ENCODE assay signal across 27 cellular contexts in the genomic region with DNA sequence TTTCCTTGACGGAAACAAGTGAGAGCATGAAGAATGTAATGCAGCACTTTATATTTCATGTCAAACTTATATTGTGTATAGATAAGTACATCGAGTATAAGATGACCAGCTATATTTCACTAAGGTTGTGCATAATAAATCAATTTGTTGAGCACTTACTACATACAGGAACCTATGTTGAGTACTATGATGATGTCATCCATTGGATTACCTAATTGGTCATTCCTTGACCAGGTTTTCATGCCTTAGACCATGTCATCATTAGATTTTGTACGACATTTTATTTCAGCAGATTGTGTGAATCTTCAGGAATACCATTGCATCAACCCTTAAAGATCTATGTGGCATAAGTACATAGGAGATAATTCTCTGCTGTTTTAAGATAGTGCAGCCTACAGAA.
"Had no signal": no experiment of that assay in that cellular context is flagged by ENCODE, and none has a peak within 500 bp of the region (broad histone marks: within the 10 kb centered on the region; RNA-seq: fewer than 3 reads in every experiment).

No MANE protein-coding gene starts in this region.

- H3K36me3 ChIP-seq: stomach, suprapubic skin, thoracic aorta, thyroid gland, tibial artery, tibial nerve, transverse colon, upper lobe of left lung, upper lobe of right lung, uterus, vagina had no signal

- H3K9me3 ChIP-seq: stomach, suprapubic skin, testis, thoracic aorta, thyroid gland, tibial artery, tibial nerve, transverse colon, upper lobe of left lung, upper lobe of right lung, uterus, vagina had no signal

- FAIRE-seq: urothelium cell line had no signal

- H3K27ac ChIP-seq: stomach, suprapubic skin, testis, thoracic aorta, thyroid gland, tibial artery, tibial nerve, transverse colon, upper lobe of left lung, upper lobe of right lung, uterus, vagina had no signal

- DNase-seq: stimulated activated CD4-positive, alpha-beta T cell treated with anti-CD3 and anti-CD28 coated beads, Interleukin-2, amount 100 ng/mL, for 48 hours; stimulated activated CD4-positive, alpha-beta T cell treated with anti-CD3 and anti-CD28 coated beads, Interleukin-4, amount 100 ng/mL, for 1 hour; stimulated activated CD4-positive, alpha-beta T cell treated with anti-CD3 and anti-CD28 coated beads, Interleukin-4, amount 100 ng/mL, for 24 hours; stimulated activated CD4-positive, alpha-beta T cell treated with anti-CD3 and anti-CD28 coated beads, Interleukin-4, amount 100 ng/mL, for 4 hours; stimulated activated CD8-positive, alpha-beta memory T cell treated with anti-CD3 and anti-CD28 coated beads, Interleukin-4, amount 100 ng/mL, for 48 hours; stimulated activated naive B cell treated with anti-CD40 and anti-IgM and Interleukin-4, amounts not matched to agents 10 μg/mL and 1 μg/mL and 100 μg/mL, for 72 hours; stimulated activated naive CD4-positive, alpha-beta T cell; stimulated activated naive CD4-positive, alpha-beta T cell treated with Interleukin-2 at 50 U/mL for 16 hours; stimulated activated naive CD8-positive, alpha-beta T cell treated with anti-CD3 and anti-CD28 coated beads, Interleukin-15, amount 100 ng/mL, for 72 hours; stimulated activated naive CD8-positive, alpha-beta T cell treated with anti-CD3 and anti-CD28 coated beads, Interleukin-15, Interleukin-2, amounts not matched to agents 100 U/mL and 50 U/mL, for 24 hours; stomach; substantia nigra; testis; thyroid gland; tibial artery; transverse colon; trophoblast cell; upper lobe of left lung; upper lobe of right lung; uterus had no signal

- H3K27me3 ChIP-seq: stomach, suprapubic skin, testis, thyroid gland, tibial artery, tibial nerve, transverse colon, upper lobe of left lung, upper lobe of right lung, uterus, vagina had no signal

- ATAC-seq: stimulated activated effector memory CD8-positive, alpha-beta T cell treated with anti-CD3 and anti-CD28 coated beads, Interleukin-12 subunit alpha, Interleukin-12 subunit beta, amount 100 ng/mL, for 72 hours; stimulated activated memory B cell treated with anti-CD40 and anti-IgM and Interleukin-4, amounts not matched to agents 10 μg/mL and 1 μg/mL and 100 μg/mL, for 72 hours; stimulated activated naive B cell treated with anti-CD40 and anti-IgM and Interleukin-4, amounts not matched to agents 10 μg/mL and 1 μg/mL and 100 μg/mL, for 72 hours; stimulated activated naive CD8-positive, alpha-beta T cell treated with anti-CD3 and anti-CD28 coated beads, Interleukin-15, amount 100 ng/mL, for 72 hours; stimulated activated naive CD8-positive, alpha-beta T cell treated with anti-CD3 and anti-CD28 coated beads, Interleukin-15, Interleukin-2, amounts not matched to agents 100 U/mL and 50 U/mL, for 24 hours; upper lobe of right lung had no signal

- H3K4me3 ChIP-seq: stomach, suprapubic skin, testis, thoracic aorta, thyroid gland, tibial artery, tibial nerve, transverse colon, upper lobe of left lung, upper lobe of right lung, uterus, vagina had no signal

- H3K4me1 ChIP-seq: stomach, suprapubic skin, testis, thyroid gland, tibial artery, tibial nerve, transverse colon, upper lobe of left lung, upper lobe of right lung, uterus, vagina had no signal
